In genomic region chr7:95899919-95900513, GRCh38 we compare ENCODE assay signal across 16 cellular contexts.
DNase-seq lines count a peak whose midpoint lies in the region; ATAC-seq and TF ChIP-seq lines count a peak whose summit lies in the region.
"Had no signal": no experiment of that assay in that cellular context is flagged by ENCODE, and none has a peak within 500 bp of the region (broad histone marks: within the 10 kb centered on the region; RNA-seq: fewer than 3 reads in every experiment).

No MANE protein-coding gene starts in this region.

- no peaks in the 10 kb centered on the region for H3K36me3 ChIP-seq in BE2C

- H3K27ac Mint-ChIP-seq in mesothelial cell of epicardium: no peak overlapping the region
- H3K27ac Mint-ChIP-seq: activated CD8-positive, alpha-beta memory T cell treated with anti-CD3 and anti-CD28 coated beads, Interleukin-2, amount 10 ng/mL, durations not matched to agents 7 days and 5 days; nephron had no signal

- no peak overlapping the region for H3K4me3 Mint-ChIP-seq in mesothelial cell of epicardium
- H3K4me3 Mint-ChIP-seq: activated CD8-positive, alpha-beta memory T cell treated with anti-CD3 and anti-CD28 coated beads, Interleukin-2, amount 10 ng/mL, durations not matched to agents 7 days and 5 days; brain; nephron had no signal

- H3K4me1 Mint-ChIP-seq in mesothelial cell of epicardium: no peaks in the 10 kb centered on the region
- H3K4me1 Mint-ChIP-seq: activated CD8-positive, alpha-beta memory T cell treated with anti-CD3 and anti-CD28 coated beads, Interleukin-2, amount 10 ng/mL, durations not matched to agents 7 days and 5 days; nephron had no signal

- intact Hi-C loops in head of caudate nucleus (cut with DNase I): no loop called here

- peaks cover 18% of the 10 kb centered on the region for H3K4me1 ChIP-seq in BE2C

- no peak overlapping the region for H3K4me3 ChIP-seq in BE2C (ENCODE audit: low read depth, low read length)
- H3K4me3 ChIP-seq: GM23248 had no signal

- peak; percentile 60 for TF ChIP-seq CTCF in BE2C (IDR thresholded peaks at IDR 0.05; ENCODE audit: low read depth, low read length)
- TF ChIP-seq CTCF in mesothelial cell of epicardium (IDR thresholded peaks at IDR 0.05; ENCODE audit: unreplicated experiment): no peak

- no peaks in the 10 kb centered on the region for H3K9me3 ChIP-seq in BE2C

- no peak for ATAC-seq in HG03457 (IDR thresholded peaks at IDR 0.05; ENCODE audit: unreplicated experiment)
- ATAC-seq: activated CD8-positive, alpha-beta memory T cell treated with anti-CD3 and anti-CD28 coated beads, Interleukin-2, amount 10 ng/mL, durations not matched to agents 7 days and 5 days had no signal

- H3K27me3 Mint-ChIP-seq in mesothelial cell of epicardium (ENCODE audit: low read depth): peaks cover 33% of the 10 kb centered on the region

- peak; percentile 50 for DNase-seq in BE2C
- DNase-seq in HuH-7 (ENCODE audit: low spot score): peak; percentile 6
- DNase-seq in SK-N-DZ (ENCODE audit: low spot score): peak; percentile 13
- peak; percentile 65 for DNase-seq in iPS-NIHi7 (ENCODE audit: extremely low spot score)
- DNase-seq in activated CD4-positive, alpha-beta T cell treated with anti-CD3 and anti-CD28 coated beads, Interleukin-2, amount 50 U/mL, for 48 hours: no peak
- DNase-seq in mesothelial cell of epicardium (ENCODE audit: low spot score in 2 of 2, unreplicated experiment in 2 of 2): no peak
- no peak for DNase-seq in head of caudate nucleus
- DNase-seq: activated CD8-positive, alpha-beta memory T cell treated with anti-CD3 and anti-CD28 coated beads, Interleukin-2, amount 10 ng/mL, durations not matched to agents 7 days and 5 days; activated naive CD4-positive, alpha-beta T cell treated with anti-CD3 and anti-CD28 coated beads, Interleukin-2, amount 50 U/mL, for 16 hours; GM23248; NCI-H1092; stimulated activated CD4-positive, alpha-beta T cell treated with anti-CD3 and anti-CD28 coated beads, Interleukin-2, amount 100 ng/mL, for 24 hours; SW 1271 had no signal

- no peaks in the 10 kb centered on the region for H3K9me3 Mint-ChIP-seq in mesothelial cell of epicardium
- H3K9me3 Mint-ChIP-seq: brain, nephron had no signal

- H3K36me3 Mint-ChIP-seq in mesothelial cell of epicardium: no peaks in the 10 kb centered on the region
- H3K36me3 Mint-ChIP-seq: activated CD8-positive, alpha-beta memory T cell treated with anti-CD3 and anti-CD28 coated beads, Interleukin-2, amount 10 ng/mL, durations not matched to agents 7 days and 5 days; brain had no signal

- no peaks in the 10 kb centered on the region for H3K27me3 ChIP-seq in BE2C

Comparison
In these comparisons a context has a peak if more than half of its experiments do, and no peak if none do; other contexts are left out.
1. DNase-seq: peak in BE2C (single experiment), HuH-7 (single experiment), SK-N-DZ (single experiment) and iPS-NIHi7 (single experiment); none in activated CD4-positive, alpha-beta T cell treated with anti-CD3 and anti-CD28 coated beads, Interleukin-2, amount 50 U/mL, for 48 hours (0 of 2), mesothelial cell of epicardium (0 of 2) and head of caudate nucleus (0 of 42).